In genomic region chr17:29042679-29043538, GRCh38 we compare ENCODE assay signal across 1 cellular context.
TF ChIP-seq lines count a peak whose summit lies in the region.

Gene PIPOX, plus strand, starts transcription at chr17:29043141. Its CDS starts 85 bp downstream, at chr17:29043226.

TF ChIP-seq in HepG2, 621 proteins besides CTCF, POLR2A, EP300 and RAD21 (continued from another document and continues in another):
- TF ChIP-seq ZNF639 (CRISPR knock-in tag; conservative IDR thresholded peaks at IDR 0.05) (no peak), GMEB1 (CRISPR knock-in tag; IDR thresholded peaks at IDR 0.05; ENCODE audit: borderline replicate concordance) (peak; percentile 26; the same call in 1 of the 2 replicates), RAD51 (IDR thresholded peaks at IDR 0.05; ENCODE audit: borderline replicate concordance) (no peak), STAG1 (CRISPR knock-in tag; IDR thresholded peaks at IDR 0.05) (peak; percentile 25; the same call in 1 of the 2 replicates), HDAC1 (CRISPR knock-in tag; IDR thresholded peaks at IDR 0.05) (peak; percentile 70), HOMEZ (CRISPR knock-in tag; IDR thresholded peaks at IDR 0.05; ENCODE audit: low read depth) (no peak; the same call in none of the 2 replicates), ZBTB33 (CRISPR knock-in tag; IDR thresholded peaks at IDR 0.05) (0 out of 2 replicates have a peak, but pooled peaks have one; percentile 7), IRF1 (CRISPR knock-in tag; IDR thresholded peaks at IDR 0.05; ENCODE audit: low read depth) (no peak), ZNF318 (CRISPR knock-in tag; IDR thresholded peaks at IDR 0.05) (no peak), NFYC (CRISPR knock-in tag; IDR thresholded peaks at IDR 0.05) (no peak), ISX (CRISPR knock-in tag; conservative IDR thresholded peaks at IDR 0.05) (no peak), CREM (IDR thresholded peaks at IDR 0.05) (peak; percentile 36; the same call in 1 of the 2 replicates), CREM (CRISPR knock-in tag; IDR thresholded peaks at IDR 0.05) (no peak), MAFF (IDR thresholded peaks at IDR 0.05; ENCODE audit: low read depth, low read length) (peak; percentile 3; the same call in 1 of the 2 replicates), ZBTB7A (CRISPR knock-in tag; IDR thresholded peaks at IDR 0.05) (no peak), DRAP1 (CRISPR knock-in tag; IDR thresholded peaks at IDR 0.05) (peak; percentile 76), MXI1 (IDR thresholded peaks at IDR 0.05; ENCODE audit: borderline replicate concordance, low read depth, low read length) (no peak; the same call in 2 of the 3 replicates), ZBTB43 (CRISPR knock-in tag; conservative IDR thresholded peaks at IDR 0.05) (0 out of 2 replicates have a peak, but pooled peaks have one; percentile 25), ZFP90 (CRISPR knock-in tag; IDR thresholded peaks at IDR 0.05; ENCODE audit: borderline replicate concordance) (peak; percentile 38), ZBTB38 (CRISPR knock-in tag; IDR thresholded peaks at IDR 0.05) (peak; percentile 41; the same call in 1 of the 2 replicates), HDAC2 (CRISPR knock-in tag; IDR thresholded peaks at IDR 0.05) (peak; percentile 52), TFDP2 (CRISPR knock-in tag; IDR thresholded peaks at IDR 0.05) (peak; percentile 55; the same call in 1 of the 2 replicates), ZNF737 (CRISPR knock-in tag; IDR thresholded peaks at IDR 0.05; ENCODE audit: borderline replicate concordance) (peak; percentile 19; the same call in 1 of the 2 replicates), SPEN (CRISPR knock-in tag; IDR thresholded peaks at IDR 0.05; ENCODE audit: low read depth) (peak; percentile 70), ZNF782 (CRISPR knock-in tag; IDR thresholded peaks at IDR 0.05; ENCODE audit: borderline replicate concordance) (0 out of 2 replicates have a peak, but pooled peaks have one; percentile 25), ZNF614 (CRISPR knock-in tag; IDR thresholded peaks at IDR 0.05; ENCODE audit: borderline replicate concordance) (peak; percentile 49; the same call in 1 of the 2 replicates), ZNF709 (CRISPR knock-in tag; IDR thresholded peaks at IDR 0.05) (no peak), PCBP1 (IDR thresholded peaks at IDR 0.05; ENCODE audit: borderline replicate concordance, low read depth, low read length) (no peak), NCOR1 (IDR thresholded peaks at IDR 0.05; ENCODE audit: borderline replicate concordance, low read length) (peak; percentile 83), ZBED4 (CRISPR knock-in tag; IDR thresholded peaks at IDR 0.05; ENCODE audit: borderline replicate concordance) (no peak; the same call in 1 of the 2 replicates)
